Comparison of ENCODE assay signal across 22 cellular contexts in the genomic region with DNA sequence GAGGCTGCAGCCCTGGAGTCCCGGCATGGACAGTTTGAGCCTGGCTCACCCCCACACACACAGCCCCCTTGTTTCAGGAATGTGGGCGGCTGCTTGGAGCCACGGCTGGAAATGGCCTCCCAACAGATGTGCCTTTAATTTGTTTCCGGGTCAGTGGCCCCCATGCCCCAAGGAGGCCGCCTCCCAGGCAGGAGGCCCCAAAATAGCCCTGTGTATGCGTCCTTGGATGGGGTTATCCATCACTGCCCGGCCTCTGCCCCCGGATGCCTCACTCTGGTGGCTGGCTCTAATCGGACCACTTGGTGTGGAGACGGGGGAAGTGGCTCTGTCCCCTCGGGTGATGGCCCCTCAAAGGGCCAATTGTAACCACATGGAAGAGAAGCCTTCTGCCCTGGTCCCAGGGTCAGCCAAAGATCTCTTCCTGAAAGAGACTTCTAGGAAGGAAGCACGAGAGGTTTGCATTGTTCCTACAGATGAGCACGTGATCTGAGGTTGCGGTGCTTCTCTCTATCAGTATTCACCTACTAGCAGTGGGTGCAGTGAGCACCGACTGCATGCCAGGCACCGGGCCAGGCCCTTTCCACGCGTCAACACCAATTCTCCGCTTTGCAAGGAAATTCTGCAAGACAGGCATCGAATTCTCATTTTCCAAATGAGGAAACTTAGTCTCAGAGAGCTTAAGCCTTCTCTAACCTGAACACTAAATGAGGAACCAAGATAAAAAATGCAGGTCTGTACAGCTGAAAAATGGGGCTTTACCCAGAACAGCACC.
"Had no signal": no experiment of that assay in that cellular context is flagged by ENCODE, and none has a peak within 500 bp of the region (broad histone marks: within the 10 kb centered on the region; RNA-seq: fewer than 3 reads in every experiment).

No MANE protein-coding gene starts in this region.

- H3K4me3 ChIP-seq: adrenal gland, MG63, SJSA1 had no signal

- H3K27ac ChIP-seq: adrenal gland, SJSA1 had no signal

- H3K9me3 ChIP-seq: adrenal gland, MG63, SJSA1 had no signal

- FAIRE-seq: RCC 7860 had no signal

- H3K36me3 ChIP-seq: adrenal gland, MG63, SJSA1 had no signal

- ATAC-seq: activated CD4-positive, CD25-positive, alpha-beta regulatory T cell treated with anti-CD3 and anti-CD28 coated beads, Interleukin-2, amount 50 U/mL, for 24 hours; activated CD8-positive, alpha-beta T cell treated with anti-CD3 and anti-CD28 coated beads for 36 hours; PC-3 had no signal

- H3K4me1 ChIP-seq: adrenal gland, SJSA1 had no signal

- H3K27me3 ChIP-seq: adrenal gland, MG63, SJSA1 had no signal

- DNase-seq: activated CD4-positive, alpha-beta T cell treated with anti-CD3 and anti-CD28 coated beads for 4 hours; activated CD8-positive, alpha-beta memory T cell treated with anti-CD3 and anti-CD28 coated beads, Interleukin-2, amount 50 U/mL, for 4 hours; activated CD8-positive, alpha-beta T cell treated with anti-CD3 and anti-CD28 coated beads for 36 hours; activated naive CD4-positive, alpha-beta T cell treated with anti-CD3 and anti-CD28 coated beads, Interleukin-2, amount 50 U/mL, for 16 hours; activated naive CD8-positive, alpha-beta T cell treated with anti-CD3 and anti-CD28 coated beads, Interleukin-2, amount 10 ng/mL, durations not matched to agents 7 days and 5 days; adrenal gland; anterior cingulate cortex; MG63; MV-4-11; NCI-H1092 treated with DMSO at 0.1 percent for 48 hours; NCI-H1417 treated with DMSO at 0.1 percent for 48 hours; NCI-H1694; NCI-H2029; NCI-H345; NCI-H510A treated with DMSO at 0.1 percent for 48 hours; NCI-H69; NK-92 treated with Interleukin-12 subunit alpha and Interleukin-12 subunit beta, amount 100 ng/mL, for 24 hours; PC-3; SHP77 had no signal
